Comparison of ENCODE assay signal across 25 cellular contexts in genomic region chr7:55448526-55448925, GRCh38.
"Had no signal": no experiment of that assay in that cellular context is flagged by ENCODE, and none has a peak within 500 bp of the region (broad histone marks: within the 10 kb centered on the region; RNA-seq: fewer than 3 reads in every experiment).

No MANE protein-coding gene starts in this region.

- H3K4me1 ChIP-seq: parathyroid adenoma, psoas muscle, stomach, testis, thyroid gland, transverse colon, upper lobe of left lung, vagina had no signal

- H2AFZ ChIP-seq: parathyroid adenoma had no signal

- H3K27me3 ChIP-seq: testis, thyroid gland, transverse colon, vagina had no signal

- H3K27me3 Mint-ChIP-seq: naive thymus-derived CD4-positive, alpha-beta T cell; natural killer cell treated with Interleukin-12 subunit alpha and Interleukin-12 subunit beta and Interleukin-15 and Interleukin-18, amount 100 ng/mL, for 72 hours had no signal

- H3K4me2 ChIP-seq: smooth muscle cell had no signal

- H3K36me3 ChIP-seq: left ventricle myocardium inferior, stomach, thyroid gland, upper lobe of left lung, vagina had no signal

- H3K9me3 ChIP-seq: left ventricle myocardium inferior, mucosa of descending colon, psoas muscle, stomach, testis, thyroid gland, transverse colon, upper lobe of left lung, vagina had no signal

- H3K27ac ChIP-seq: left ventricle myocardium inferior, parathyroid adenoma, psoas muscle, stomach, testis, thyroid gland, transverse colon, upper lobe of left lung, vagina had no signal

- H3K4me3 Mint-ChIP-seq: naive thymus-derived CD4-positive, alpha-beta T cell; natural killer cell treated with Interleukin-12 subunit alpha and Interleukin-12 subunit beta and Interleukin-15 and Interleukin-18, amount 100 ng/mL, for 72 hours had no signal

- ATAC-seq: left colon; mucosa of descending colon; naive thymus-derived CD4-positive, alpha-beta T cell; stimulated activated naive CD8-positive, alpha-beta T cell treated with anti-CD3 and anti-CD28 coated beads, Interleukin-15, Interleukin-2, amounts not matched to agents 100 U/mL and 50 U/mL, for 24 hours had no signal

- H3K9ac ChIP-seq: parathyroid adenoma had no signal

- H3K4me3 ChIP-seq: left ventricle myocardium inferior, lung, mucosa of descending colon, psoas muscle, smooth muscle cell, stomach, testis, thyroid gland, transverse colon, upper lobe of left lung, vagina had no signal

- H3K9me3 Mint-ChIP-seq: natural killer cell treated with Interleukin-12 subunit alpha and Interleukin-12 subunit beta and Interleukin-15 and Interleukin-18, amount 100 ng/mL, for 72 hours had no signal

- DNase-seq: hippocampal formation; immature natural killer cell; kidney; left colon; left ventricle myocardium inferior; midbrain; mucosa of descending colon; naive thymus-derived CD4-positive, alpha-beta T cell; nucleus accumbens; psoas muscle; stimulated activated CD4-positive, alpha-beta T cell treated with anti-CD3 and anti-CD28 coated beads, Interleukin-1b, Interleukin-23, amount 100 ng/mL, for 48 hours; stimulated activated CD4-positive, alpha-beta T cell treated with anti-CD3 and anti-CD28 coated beads, Interleukin-2, amount 100 ng/mL, for 48 hours; stimulated activated CD4-positive, alpha-beta T cell treated with anti-CD3 and anti-CD28 coated beads, Interleukin-4, amount 100 ng/mL, for 4 hours; stimulated activated naive B cell treated with anti-CD40 and anti-IgM and Interleukin-4, amounts not matched to agents 10 μg/mL and 1 μg/mL and 100 μg/mL, for 72 hours; stimulated activated naive CD8-positive, alpha-beta T cell treated with anti-CD3 and anti-CD28 coated beads, Interleukin-15, Interleukin-2, amounts not matched to agents 100 U/mL and 50 U/mL, for 24 hours; stomach; testis; thyroid gland; transverse colon had no signal
